1 cellular context compared by ENCODE assay signal in genomic region chr16:57109500-57110105, GRCh38.
TF ChIP-seq lines count a peak whose summit lies in the region.

No MANE protein-coding gene starts in this region.

TF ChIP-seq in HepG2, 621 proteins besides CTCF, POLR2A, EP300 and RAD21:
- TF ChIP-seq ZNF737 (CRISPR knock-in tag; IDR thresholded peaks at IDR 0.05; ENCODE audit: borderline replicate concordance) (no peak), RFX3 (CRISPR knock-in tag; IDR thresholded peaks at IDR 0.05) (peak; percentile 61; the same call in 1 of the 2 replicates), SRF (IDR thresholded peaks at IDR 0.05; ENCODE audit: low read depth, low read length) (0 out of 2 replicates have a peak, but pooled peaks have one; percentile 24)
